In the genomic region with DNA sequence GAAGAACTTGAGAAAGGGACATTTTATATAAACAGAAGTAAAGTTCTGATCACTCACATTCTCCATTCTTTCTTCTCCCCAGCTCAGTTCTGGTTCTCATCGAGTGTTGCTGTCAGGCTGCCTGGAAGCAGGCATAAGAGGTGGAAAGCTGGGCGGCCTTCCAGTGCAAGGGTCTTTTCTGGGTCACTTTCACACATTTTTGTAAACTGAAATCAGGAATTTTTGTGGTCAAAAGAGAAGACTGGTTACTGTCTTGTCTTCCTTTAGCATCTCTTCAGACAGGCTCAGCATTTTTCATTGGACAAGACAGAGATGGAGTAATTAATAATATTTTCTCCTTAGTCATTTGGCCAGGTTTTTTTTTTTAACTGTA, we compare ENCODE assay signal across 9 cellular contexts.
DNase-seq lines count a peak whose midpoint lies in the region; ATAC-seq and TF ChIP-seq lines count a peak whose summit lies in the region.
"Had no signal": no experiment of that assay in that cellular context is flagged by ENCODE, and none has a peak within 500 bp of the region (broad histone marks: within the 10 kb centered on the region; RNA-seq: fewer than 3 reads in every experiment).

No MANE protein-coding gene starts in this region.

- no peak overlapping the region for H3K4me2 ChIP-seq in hepatocyte

- H3K27me3 ChIP-seq in hepatocyte (no peaks in the 10 kb centered on the region), testis (no peaks in the 10 kb centered on the region)

- no peaks in the 10 kb centered on the region for H3K79me2 ChIP-seq in hepatocyte

- H3K36me3 ChIP-seq in hepatocyte (replicated peaks; ENCODE audit: insufficient read depth, low read depth) (no peaks in the 10 kb centered on the region), testis (ENCODE audit: low read depth, missing control alignments) (no peaks in the 10 kb centered on the region)

- H3K4me1 ChIP-seq in hepatocyte (ENCODE audit: insufficient read depth) (peaks cover 4% of the 10 kb centered on the region), testis (no peaks in the 10 kb centered on the region)

- 40% methylated on average over 2 of the region's 2 CpGs for WGBS in hepatocyte (ENCODE audit: low lambda C conversion rate, missing lambda C conversion rate)
- whole genome bisulfite sequencing in testis, 2 donors: 63 to 65% methylated on average over 2 of the region's 2 CpGs

- H3K4me3 ChIP-seq in hepatocyte (no peak overlapping the region), testis (no peak overlapping the region)

- peak; percentile 28 for ATAC-seq in GM18498 (IDR thresholded peaks at IDR 0.05; ENCODE audit: unreplicated experiment)
- ATAC-seq in GM21528 (IDR thresholded peaks at IDR 0.05; ENCODE audit: low FRiP score, unreplicated experiment): peak; percentile 25
- ATAC-seq in HG03442 (IDR thresholded peaks at IDR 0.05; ENCODE audit: unreplicated experiment): peak; percentile 19
- ATAC-seq: right cardiac atrium had no signal

- H3K9me2 ChIP-seq in hepatocyte (replicated peaks; ENCODE audit: insufficient read depth): no peaks in the 10 kb centered on the region

- no peaks in the 10 kb centered on the region for H4K20me1 ChIP-seq in hepatocyte (ENCODE audit: insufficient read depth, poor library complexity, severe bottlenecking)

- no peaks in the 10 kb centered on the region for H3K9me3 ChIP-seq in hepatocyte (ENCODE audit: low read depth)
- no peaks in the 10 kb centered on the region for H3K9me3 ChIP-seq in testis

- no peak for TF ChIP-seq POLR2A in testis (IDR thresholded peaks at IDR 0.05)

- peak overlapping the region; percentile 33 for H3K27ac ChIP-seq in hepatocyte
- no peak overlapping the region for H3K27ac ChIP-seq in testis

- TF ChIP-seq CTCF in hepatocyte (IDR thresholded peaks at IDR 0.05; ENCODE audit: poor library complexity) (no peak), testis (IDR thresholded peaks at IDR 0.05) (no peak)

- DNase-seq in hepatocyte (ENCODE audit: low spot score) (peak; percentile 73), NCI-H1694 treated with DMSO at 0.1 percent for 48 hours (lab: John Stamatoyannopoulos, UW) (no peak), testis (no peak), mesenteric fat pad (ENCODE audit: low spot score) (no peak)
- DNase-seq in activated naive CD4-positive, alpha-beta T cell (lab: John Stamatoyannopoulos, UW): no peak

- intact Hi-C loops in testis (cut with DNase I; ENCODE audit: low total_unique reads): loop anchor here (5.0 kb wide), 1 partner anchor 378 kb away; no protein-coding TSS in a partner anchor

- no peak overlapping the region for H2AFZ ChIP-seq in hepatocyte
